8 cellular contexts compared by ENCODE assay signal in genomic region chr12:100574262-100575074, GRCh38. TPM values are rescaled to one million over a fixed set of nuclear protein-coding genes. Genes with fewer than 3 reads are reported as not detected.
DNase-seq lines count a peak whose midpoint lies in the region; ATAC-seq and TF ChIP-seq lines count a peak whose summit lies in the region.

No MANE protein-coding gene starts in this region.

- H3K18ac ChIP-seq in IMR-90 (ENCODE audit: low read depth, low read length) = no peak overlapping the region

- no peak overlapping the region; the same call in 1 of the 2 replicates for H3K4ac ChIP-seq in IMR-90 (ENCODE audit: low read depth, low read length)

- H3K4me2 ChIP-seq in IMR-90 (ENCODE audit: low read depth, low read length) = peak overlapping the region; percentile 100
- peak overlapping the region; percentile 97 for H3K4me2 ChIP-seq in smooth muscle cell

- H3K14ac ChIP-seq in IMR-90 (replicated peaks; ENCODE audit: low read depth, low read length) = no peak overlapping the region

- no peak for TF ChIP-seq POLR2A in IMR-90 (IDR thresholded peaks at IDR 0.05; ENCODE audit: low read depth, low read length)

- H3K4me1 Mint-ChIP-seq in T-helper 1 cell treated with Interleukin-12 subunit alpha and Interleukin-12 subunit beta and Interleukin-4 antibody, amounts not matched to agents 30 μg/mL and 1 μg/mL, for 36 hours (ENCODE audit: low read depth) = peaks cover 7% of the 10 kb centered on the region

- peak overlapping the region; percentile 93 for H3K4me3 Mint-ChIP-seq in T-helper 1 cell treated with Interleukin-12 subunit alpha and Interleukin-12 subunit beta and Interleukin-4 antibody, amounts not matched to agents 30 μg/mL and 1 μg/mL, for 36 hours

- H2BK5ac ChIP-seq in IMR-90 (ENCODE audit: low read depth, low read length, poor library complexity, severe bottlenecking) = no peak overlapping the region

- POLR2A ChIA-PET in IMR-90 (lab: Charles Lee; ENCODE audit: unreplicated experiment) (no interaction called here), GM10248 (lab: Yijun Ruan, JAX) (no interaction called here)

- H2BK20ac ChIP-seq in IMR-90 (ENCODE audit: low read depth, low read length) = no peak overlapping the region

- peaks cover 29% of the 10 kb centered on the region for H3K27me3 Mint-ChIP-seq in T-helper 1 cell treated with Interleukin-12 subunit alpha and Interleukin-12 subunit beta and Interleukin-4 antibody, amounts not matched to agents 30 μg/mL and 1 μg/mL, for 36 hours (ENCODE audit: low read depth)

- peak overlapping the region; percentile 39 for H2AK9ac ChIP-seq in IMR-90 (replicated peaks; ENCODE audit: low read depth, low read length, poor library complexity)

- H3K36me3 Mint-ChIP-seq in T-helper 1 cell treated with Interleukin-12 subunit alpha and Interleukin-12 subunit beta and Interleukin-4 antibody, amounts not matched to agents 30 μg/mL and 1 μg/mL, for 36 hours (ENCODE audit: low read depth) = peaks cover 1% of the 10 kb centered on the region

- H3K23ac ChIP-seq in IMR-90 (ENCODE audit: low read depth, low read length) = peak overlapping the region; percentile 55; the same call in 1 of the 2 replicates

- H3K27me3 ChIP-seq in IMR-90 (ENCODE audit: control insufficient read depth, insufficient read depth, low read length) (no peaks in the 10 kb centered on the region), adipocyte (replicated peaks; ENCODE audit: control insufficient read depth, insufficient read depth, low read length) (no peaks in the 10 kb centered on the region), iPS-18a (ENCODE audit: control insufficient read depth, insufficient read depth, low read length) (peaks cover 26% of the 10 kb centered on the region), smooth muscle cell (ENCODE audit: low read depth) (peaks cover 15% of the 10 kb centered on the region)

- H3K56ac ChIP-seq in IMR-90 (ENCODE audit: extremely low read depth, insufficient read depth, low read length) = peak overlapping the region; percentile 16; the same call in 1 of the 2 replicates

- TF ChIP-seq RAD21 in IMR-90 (IDR thresholded peaks at IDR 0.05; ENCODE audit: low read length) = no peak

- H3K27ac ChIP-seq in IMR-90 (ENCODE audit: insufficient read depth, low read length) = 0 out of 2 replicates have a peak overlapping the region, but pooled peaks have one; percentile 39
- no peak overlapping the region for H3K27ac ChIP-seq in iPS-18a (ENCODE audit: low read length)
- no peak overlapping the region for H3K27ac ChIP-seq in smooth muscle cell (ENCODE audit: low read depth)

- H3K9ac ChIP-seq in IMR-90 (ENCODE audit: low read depth, low read length) (peak overlapping the region; percentile 68), adipocyte (ENCODE audit: low read length) (peak overlapping the region; percentile 89), iPS-18a (ENCODE audit: low read length) (peak overlapping the region; percentile 62), smooth muscle cell (ENCODE audit: low read depth) (peak overlapping the region; percentile 90)

- peaks cover 19 to 22% of the 10 kb centered on the region in 2 experiments for H3K79me1 ChIP-seq in IMR-90 (ENCODE audit: low read depth in 1 of 2, low read length in 2 of 2)

- peak; percentile 12 for ATAC-seq in IMR-90 (ENCODE audit: low read depth)
- no peak for ATAC-seq in GM18861 (IDR thresholded peaks at IDR 0.05; ENCODE audit: unreplicated experiment)

- H2BK120ac ChIP-seq in IMR-90 (ENCODE audit: low read depth, low read length) = peak overlapping the region; percentile 5; the same call in 1 of the 2 replicates

- H2BK15ac ChIP-seq in IMR-90 (ENCODE audit: low read depth, low read length) = no peak overlapping the region

- H3K9me3 ChIP-seq in IMR-90 (ENCODE audit: control insufficient read depth, insufficient read depth, low read length) (no peaks in the 10 kb centered on the region), adipocyte (ENCODE audit: control insufficient read depth, low read length) (no peaks in the 10 kb centered on the region), iPS-18a (ENCODE audit: control insufficient read depth, low read depth, low read length) (no peaks in the 10 kb centered on the region), smooth muscle cell (replicated peaks; ENCODE audit: low read depth) (no peaks in the 10 kb centered on the region)

- peaks cover 20% of the 10 kb centered on the region for H3K79me2 ChIP-seq in smooth muscle cell (ENCODE audit: low read depth)

- H4K20me1 ChIP-seq in IMR-90 (ENCODE audit: insufficient read depth, low read length) (peaks cover 2% of the 10 kb centered on the region; the same call in 1 of the 2 replicates), smooth muscle cell (ENCODE audit: low read depth) (no peaks in the 10 kb centered on the region)

- H2AK5ac ChIP-seq in IMR-90 (ENCODE audit: low read depth, low read length) = no peak overlapping the region

- no peak for TF ChIP-seq CTCF in IMR-90 (conservative IDR thresholded peaks at IDR 0.05; ENCODE audit: low read depth, low read length)
- no peak for TF ChIP-seq CTCF in smooth muscle cell (IDR thresholded peaks at IDR 0.05; ENCODE audit: borderline replicate concordance, insufficient read depth, poor library complexity, severe bottlenecking)
- no peak for TF ChIP-seq CTCF in GM10248 (IDR thresholded peaks at IDR 0.05; ENCODE audit: control extremely low read depth, extremely low read depth, low read depth, missing control alignments)

- H4K91ac ChIP-seq in IMR-90 (ENCODE audit: insufficient read depth, low read depth, low read length) = no peak overlapping the region

- no peaks in the 10 kb centered on the region for H3K9me1 ChIP-seq in IMR-90 (ENCODE audit: insufficient read depth, low read length)

- WGBS in IMR-90 (ENCODE audit: extremely low coverage in 2 of 2, insufficient read length in 1 of 2), 2 experiments = no CpG with 5 or more reads among the region's 13 CpGs
- WGBS in smooth muscle cell (ENCODE audit: low lambda C conversion rate) = 16% methylated on average over 13 of the region's 13 CpGs

- H4K5ac ChIP-seq in IMR-90 (ENCODE audit: low read depth, low read length) = peak overlapping the region; percentile 60; the same call in 1 of the 2 replicates

- DNase-seq in T-helper 1 cell = no peak
- DNase-seq in IMR-90 = no peak
- peak; percentile 46 for DNase-seq in adipocyte (ENCODE audit: low read depth)
- DNase-seq in smooth muscle cell (lab: John Stamatoyannopoulos, UW; ENCODE audit: unreplicated experiment) = no peak
- DNase-seq in GM10248 (ENCODE audit: extremely low spot score) = no peak

- H3K9me3 Mint-ChIP-seq in T-helper 1 cell treated with Interleukin-12 subunit alpha and Interleukin-12 subunit beta and Interleukin-4 antibody, amounts not matched to agents 30 μg/mL and 1 μg/mL, for 36 hours = no peaks in the 10 kb centered on the region

- intact Hi-C loops in IMR-90 (cut with micrococcal nuclease) = loop anchor here (5.0 kb wide), 1 partner anchor 158 kb away; no protein-coding TSS in a partner anchor

- H3K4me3 ChIP-seq in IMR-90 (ENCODE audit: insufficient read depth, low read depth, low read length) = peak overlapping the region; percentile 85
- H3K4me3 ChIP-seq in adipocyte (ENCODE audit: low read length) = peak overlapping the region; percentile 94
- H3K4me3 ChIP-seq in iPS-18a (ENCODE audit: low read length) = peak overlapping the region; percentile 93
- peak overlapping the region; percentile 85 for H3K4me3 ChIP-seq in smooth muscle cell

- H3F3A ChIP-seq in smooth muscle cell (ENCODE audit: low read depth) = no peaks in the 10 kb centered on the region

- peaks cover 2% of the 10 kb centered on the region; the same call in 1 of the 2 replicates for H3K4me1 ChIP-seq in IMR-90 (ENCODE audit: control insufficient read depth, insufficient read depth, low read length)
- H3K4me1 ChIP-seq in adipocyte (ENCODE audit: control insufficient read depth, insufficient read depth, low read length) = peaks cover 26% of the 10 kb centered on the region
- peaks cover 7% of the 10 kb centered on the region for H3K4me1 ChIP-seq in iPS-18a (ENCODE audit: control insufficient read depth, low read depth, low read length)
- peaks cover 17% of the 10 kb centered on the region for H3K4me1 ChIP-seq in smooth muscle cell (ENCODE audit: low read depth)

- H2AFZ ChIP-seq in IMR-90 (replicated peaks; ENCODE audit: low read length, poor library complexity) (peak overlapping the region; percentile 98), smooth muscle cell (ENCODE audit: low read depth) (peak overlapping the region; percentile 20)

- no peak overlapping the region for H3K27ac Mint-ChIP-seq in T-helper 1 cell treated with Interleukin-12 subunit alpha and Interleukin-12 subunit beta and Interleukin-4 antibody, amounts not matched to agents 30 μg/mL and 1 μg/mL, for 36 hours

- no peak overlapping the region for H4K8ac ChIP-seq in IMR-90 (ENCODE audit: low read depth in 2 of 2, low read length in 2 of 2)

- dilution Hi-C loops in IMR-90 (cut with HindIII; ENCODE audit: low sequenced_read_pairs, unreplicated experiment) = no loop called here

- in situ Hi-C loops in IMR-90 (cut with MboI; ENCODE audit: low sequenced_read_pairs) = no loop called here

- CTCF ChIA-PET in IMR-90 (lab: Yijun Ruan, JAX) (interaction anchor here (1.8 kb wide), 1 partner anchor 19 kb away, joined by 4 read pairs; no protein-coding TSS in a partner anchor), GM10248 (lab: Yijun Ruan, JAX) (interaction anchor here (0.9 kb wide), 1 partner anchor 22 kb away, joined by 3 read pairs; no protein-coding TSS in a partner anchor)

- H3K36me3 ChIP-seq in IMR-90 (ENCODE audit: control insufficient read depth, insufficient read depth, low read length) (no peaks in the 10 kb centered on the region), adipocyte (ENCODE audit: control insufficient read depth, insufficient read depth, low read length, severe bottlenecking) (peaks cover 8% of the 10 kb centered on the region), iPS-18a (ENCODE audit: control insufficient read depth, low read depth, low read length) (no peaks in the 10 kb centered on the region), smooth muscle cell (ENCODE audit: low read depth) (no peaks in the 10 kb centered on the region)

- TSS peak; percentile 38 for BruUV-seq in IMR-90 (replicated peaks; lab: Mats Ljungman, UMichigan)

TF ChIP-seq in IMR-90, 13 proteins besides CTCF, POLR2A, EP300 and RAD21:
- TF ChIP-seq MXI1 (IDR thresholded peaks at IDR 0.05; ENCODE audit: borderline replicate concordance, low read depth, low read length) = 0 out of 2 replicates have a peak, but pooled peaks have one; percentile 26
- no peak for TF ChIP-seq NFE2L2 (IDR thresholded peaks at IDR 0.05; ENCODE audit: low read depth, low read length)
TF ChIP-seq in IMR-90: peak in this region for 1.

RNA-seq across cellular contexts. Expression of gene GAS2L3, which starts 1.0 kb away (rescaled TPM):
- total RNA-seq in IMR-90 (2012; rRNA removed) = 15.6 and 27.2 TPM in 2 replicates
- polyA plus RNA-seq in IMR-90 (2012; rRNA removed) = 4.7 and 5.2 TPM in 2 replicates
- polyA plus RNA-seq in IMR-90 (2012; cell fraction: cytosol; rRNA removed) = 0.37 and 0.60 TPM in 2 replicates
- polyA plus RNA-seq in IMR-90 (2012; cell fraction: nucleus; rRNA removed; ENCODE audit: low replicate concordance) = 0.73 and 9.0 TPM in 2 replicates
- total RNA-seq in smooth muscle cell = 5.8 and 10.1 TPM in 2 replicates
- 1.2 and 2.2 TPM in 2 replicates for polyA plus RNA-seq in smooth muscle cell
